Comparison of ENCODE assay signal across 1 cellular context in genomic region chr20:18430172-18430826, GRCh38.
TF ChIP-seq lines count a peak whose summit lies in the region.

No MANE protein-coding gene starts in this region.

TF ChIP-seq in HEK293, 187 proteins besides CTCF, POLR2A, EP300 and RAD21 (continued from another document and continues in another):
- TF ChIP-seq PRDM4 (tag by site-specific recombination; IDR thresholded peaks at IDR 0.05): peak; percentile 84
- no peak for TF ChIP-seq ZNF302 (tag by site-specific recombination; IDR thresholded peaks at IDR 0.05; ENCODE audit: low read depth)
- no peak for TF ChIP-seq KLF17 (tag by site-specific recombination; IDR thresholded peaks at IDR 0.05)
- no peak for TF ChIP-seq ZNF132 (tag by site-specific recombination; IDR thresholded peaks at IDR 0.05; ENCODE audit: borderline replicate concordance)
- no peak for TF ChIP-seq ZNF621 (tag by site-specific recombination; IDR thresholded peaks at IDR 0.05)
- no peak for TF ChIP-seq ZNF510 (tag by site-specific recombination; IDR thresholded peaks at IDR 0.05; ENCODE audit: insufficient replicate concordance)
- no peak for TF ChIP-seq GLI4 (tag by site-specific recombination; IDR thresholded peaks at IDR 0.05)
- TF ChIP-seq ZNF174 (tag by site-specific recombination; IDR thresholded peaks at IDR 0.05): no peak
- TF ChIP-seq YY2 (tag by site-specific recombination; IDR thresholded peaks at IDR 0.05): no peak
- TF ChIP-seq ZNF362 (tag by site-specific recombination; IDR thresholded peaks at IDR 0.05): no peak
- TF ChIP-seq ZNF664 (tag by site-specific recombination; IDR thresholded peaks at IDR 0.05): no peak
- no peak for TF ChIP-seq ZBTB48 (tag by site-specific recombination; IDR thresholded peaks at IDR 0.05)
- TF ChIP-seq ZNF2 (tag by site-specific recombination; IDR thresholded peaks at IDR 0.05): no peak
- TF ChIP-seq ZNF433 (tag by site-specific recombination; IDR thresholded peaks at IDR 0.05; ENCODE audit: low read depth): no peak
- TF ChIP-seq ZNF639 (tag by site-specific recombination; IDR thresholded peaks at IDR 0.05): no peak
- TF ChIP-seq ZNF133 (tag by site-specific recombination; IDR thresholded peaks at IDR 0.05): no peak
- TF ChIP-seq ZNF18 (tag by site-specific recombination; IDR thresholded peaks at IDR 0.05): peak; percentile 83
- no peak for TF ChIP-seq REST (tag by site-specific recombination; IDR thresholded peaks at IDR 0.05)
- no peak for TF ChIP-seq ZNF311 (tag by site-specific recombination; IDR thresholded peaks at IDR 0.05; ENCODE audit: borderline replicate concordance)
- no peak for TF ChIP-seq PRDM2 (tag by site-specific recombination; IDR thresholded peaks at IDR 0.05; ENCODE audit: borderline replicate concordance)
- peak; percentile 42; the same call in 1 of the 2 replicates for TF ChIP-seq KLF8 (tag by site-specific recombination; IDR thresholded peaks at IDR 0.05)
- TF ChIP-seq SP3 (tag by site-specific recombination; IDR thresholded peaks at IDR 0.05): no peak
- peak; percentile 92 for TF ChIP-seq ZXDB (tag by site-specific recombination; IDR thresholded peaks at IDR 0.05)
- TF ChIP-seq ZNF394 (tag by site-specific recombination; IDR thresholded peaks at IDR 0.05; ENCODE audit: borderline replicate concordance): no peak
- TF ChIP-seq ZNF112 (tag by site-specific recombination; IDR thresholded peaks at IDR 0.05): no peak
- TF ChIP-seq MYNN (tag by site-specific recombination; IDR thresholded peaks at IDR 0.05; ENCODE audit: borderline replicate concordance): no peak
- TF ChIP-seq OVOL3 (tag by site-specific recombination; IDR thresholded peaks at IDR 0.05): peak; percentile 92
- TF ChIP-seq ZSCAN4 (tag by site-specific recombination; IDR thresholded peaks at IDR 0.05): no peak
- no peak for TF ChIP-seq ZNF10 (tag by site-specific recombination; IDR thresholded peaks at IDR 0.05)
- TF ChIP-seq ZNF335 (tag by site-specific recombination; conservative IDR thresholded peaks at IDR 0.05): peak; percentile 69
- TF ChIP-seq ZSCAN5A (tag by site-specific recombination; IDR thresholded peaks at IDR 0.05): 0 out of 2 replicates have a peak, but pooled peaks have one; percentile 41
- TF ChIP-seq ZNF549 (tag by site-specific recombination; IDR thresholded peaks at IDR 0.05): no peak
- no peak for TF ChIP-seq ZBTB26 (tag by site-specific recombination; optimal IDR thresholded peaks at IDR 0.05)
- TF ChIP-seq ZNF830 (tag by site-specific recombination; IDR thresholded peaks at IDR 0.05; ENCODE audit: low read depth): no peak
- TF ChIP-seq ZNF155 (tag by site-specific recombination; IDR thresholded peaks at IDR 0.05): no peak
